8 cellular contexts compared by ENCODE assay signal in genomic region chr3:39383190-39383912, GRCh38. TPM values are rescaled to one million over a fixed set of nuclear protein-coding genes. Genes with fewer than 3 reads are reported as not detected.
DNase-seq lines count a peak whose midpoint lies in the region; ATAC-seq and TF ChIP-seq lines count a peak whose summit lies in the region.

A gene with protein sequence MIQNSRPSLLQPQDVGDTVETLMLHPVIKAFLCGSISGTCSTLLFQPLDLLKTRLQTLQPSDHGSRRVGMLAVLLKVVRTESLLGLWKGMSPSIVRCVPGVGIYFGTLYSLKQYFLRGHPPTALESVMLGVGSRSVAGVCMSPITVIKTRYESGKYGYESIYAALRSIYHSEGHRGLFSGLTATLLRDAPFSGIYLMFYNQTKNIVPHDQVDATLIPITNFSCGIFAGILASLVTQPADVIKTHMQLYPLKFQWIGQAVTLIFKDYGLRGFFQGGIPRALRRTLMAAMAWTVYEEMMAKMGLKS (plus strand): TSS chr3:39383370. CDS start chr3:39383725, 355 bp downstream.

- H3K79me1 ChIP-seq in neuronal stem cell (ENCODE audit: low read depth, low read length): peaks cover 14% of the 10 kb centered on the region

- H2BK15ac ChIP-seq in neuronal stem cell (ENCODE audit: low read length): no peak within 1 kb of the TSS

- H3K18ac ChIP-seq in neuronal stem cell (ENCODE audit: low read length): peak within 1 kb of the TSS; percentile 96

- H3K27ac ChIP-seq in DND-41 (ENCODE audit: low read length) (peak within 1 kb of the TSS; percentile 89), Karpas-422 (ENCODE audit: low read length) (peak within 1 kb of the TSS; percentile 77), neuronal stem cell (replicated peaks; ENCODE audit: low read length) (peak within 1 kb of the TSS; percentile 75), temporal lobe (ENCODE audit: low read depth, low read length) (peak within 1 kb of the TSS; percentile 75)

- H3K27me3 Mint-ChIP-seq in activated T-cell treated with anti-CD3 and anti-CD28 coated beads, Interleukin-2, amount 50 U/mL, for 24 hours: no peaks in the 10 kb centered on the region

- H2AFZ ChIP-seq in DND-41 (ENCODE audit: low read depth, low read length): peak within 1 kb of the TSS; percentile 75
- peak within 1 kb of the TSS; percentile 91; the same call in 1 of the 2 replicates for H2AFZ ChIP-seq in Karpas-422 (ENCODE audit: low read length)
- H2AFZ ChIP-seq in neuronal stem cell (ENCODE audit: low read length): peak within 1 kb of the TSS; percentile 94

- peak within 1 kb of the TSS; percentile 100 for H3K27ac Mint-ChIP-seq in activated T-cell treated with anti-CD3 and anti-CD28 coated beads, Interleukin-2, amount 50 U/mL, for 24 hours

- peaks cover 35% of the 10 kb centered on the region for H3K36me3 Mint-ChIP-seq in activated T-cell treated with anti-CD3 and anti-CD28 coated beads, Interleukin-2, amount 50 U/mL, for 24 hours (ENCODE audit: low read depth)

- H2BK5ac ChIP-seq in neuronal stem cell (ENCODE audit: low read length): peak within 1 kb of the TSS; percentile 78

- peak within 1 kb of the TSS; percentile 81 for H3K23ac ChIP-seq in neuronal stem cell (ENCODE audit: low read depth, low read length, poor library complexity)

- peak; percentile 80 for ATAC-seq in DND-41 (ENCODE audit: insufficient read depth, low read depth)
- peak; percentile 75 for ATAC-seq in GM21723 (IDR thresholded peaks at IDR 0.05; ENCODE audit: unreplicated experiment)

- H3K36me3 ChIP-seq in DND-41 (ENCODE audit: insufficient read depth, low read length) (peaks cover 26% of the 10 kb centered on the region), Karpas-422 (ENCODE audit: insufficient read depth, low read length) (peaks cover 5% of the 10 kb centered on the region; the same call in 1 of the 2 replicates), neuronal stem cell (replicated peaks in 1 of 2; ENCODE audit: control insufficient read depth in 2 of 2, insufficient read depth in 2 of 2, low read length in 2 of 2) (peaks cover 0 to 7% of the 10 kb centered on the region in 2 donors)

- no peaks in the 10 kb centered on the region for H3K9me3 ChIP-seq in DND-41 (ENCODE audit: insufficient read depth, low read length, severe bottlenecking)
- no peaks in the 10 kb centered on the region for H3K9me3 ChIP-seq in Karpas-422 (ENCODE audit: low read length)
- no peaks in the 10 kb centered on the region for H3K9me3 ChIP-seq in neuronal stem cell (replicated peaks in 1 of 2; ENCODE audit: control insufficient read depth in 2 of 2, insufficient read depth in 1 of 2, low read depth in 1 of 2, low read length in 2 of 2)

- no peak within 1 kb of the TSS for H4K8ac ChIP-seq in neuronal stem cell (ENCODE audit: low read depth, low read length)

- peak within 1 kb of the TSS; percentile 81 to 94 for H3K4me3 ChIP-seq in DND-41 (ENCODE audit: low read depth in 1 of 2, low read length in 2 of 2)
- peak within 1 kb of the TSS; percentile 85 for H3K4me3 ChIP-seq in Karpas-422 (ENCODE audit: low read length)
- H3K4me3 ChIP-seq in neuronal stem cell (ENCODE audit: low read length in 2 of 2): peak within 1 kb of the TSS; percentile 77 to 92

- peak within 1 kb of the TSS; percentile 98 for H3K14ac ChIP-seq in neuronal stem cell (ENCODE audit: low read length)

- H3K4me2 ChIP-seq in DND-41 (ENCODE audit: insufficient read depth, low read length) (peak within 1 kb of the TSS; percentile 91), Karpas-422 (ENCODE audit: low read depth, low read length, poor library complexity, severe bottlenecking) (peak within 1 kb of the TSS; percentile 91), neuronal stem cell (ENCODE audit: insufficient read depth, low read length, poor library complexity, severe bottlenecking) (peak within 1 kb of the TSS; percentile 86)

- H2AK5ac ChIP-seq in neuronal stem cell (ENCODE audit: low read depth, low read length): peak within 1 kb of the TSS; percentile 15

- H3K4me1 ChIP-seq in DND-41 (ENCODE audit: insufficient read depth, low read length): peaks cover 68% of the 10 kb centered on the region
- peaks cover 48% of the 10 kb centered on the region for H3K4me1 ChIP-seq in Karpas-422 (ENCODE audit: low read length)
- peaks cover 0 to 3% of the 10 kb centered on the region in 2 donors for H3K4me1 ChIP-seq in neuronal stem cell (ENCODE audit: control insufficient read depth in 2 of 2, insufficient read depth in 1 of 2, low read depth in 1 of 2, low read length in 2 of 2)

- no peaks in the 10 kb centered on the region for H3K27me3 ChIP-seq in DND-41 (ENCODE audit: insufficient read depth, low read length, poor library complexity)
- H3K27me3 ChIP-seq in Karpas-422 (ENCODE audit: low read length): no peaks in the 10 kb centered on the region
- H3K27me3 ChIP-seq in neuronal stem cell (ENCODE audit: control insufficient read depth in 3 of 3, insufficient read depth in 3 of 3, low read depth in 1 of 3, low read length in 3 of 3): no peaks in the 10 kb centered on the region

- peak within 1 kb of the TSS; percentile 88 for H3K9ac ChIP-seq in DND-41 (ENCODE audit: low read depth, low read length)
- peak within 1 kb of the TSS; percentile 95 for H3K9ac ChIP-seq in Karpas-422 (ENCODE audit: low read length)
- H3K9ac ChIP-seq in neuronal stem cell (ENCODE audit: low read depth, low read length, poor library complexity): peak within 1 kb of the TSS; percentile 96

- no peaks in the 10 kb centered on the region for H3K9me2 ChIP-seq in Karpas-422 (replicated peaks; ENCODE audit: insufficient read depth, low read length)

- no peak within 1 kb of the TSS for H4K91ac ChIP-seq in neuronal stem cell (ENCODE audit: low read depth, low read length, poor library complexity)

- H3K79me2 ChIP-seq in DND-41 (ENCODE audit: insufficient read depth, low read length) (peaks cover 62% of the 10 kb centered on the region), Karpas-422 (ENCODE audit: low read length) (peaks cover 46% of the 10 kb centered on the region)

- DNase-seq in DND-41: peak; percentile 88
- DNase-seq in Karpas-422: peak; percentile 96
- DNase-seq in activated T-cell treated with anti-CD3 and anti-CD28 coated beads, Interleukin-2, amount 50 U/mL, for 24 hours: peak; percentile 88
- DNase-seq in fibroblast of the conjunctiva (ENCODE audit: low read depth): peak; percentile 72
- peak; percentile 77 for DNase-seq in neuronal stem cell (ENCODE audit: low spot score)
- no peak for DNase-seq in anterior cingulate cortex (lab: John Stamatoyannopoulos, UW)

- H3K4me3 Mint-ChIP-seq in activated T-cell treated with anti-CD3 and anti-CD28 coated beads, Interleukin-2, amount 50 U/mL, for 24 hours: peak within 1 kb of the TSS; percentile 99

- peaks cover 45% of the 10 kb centered on the region for H3K4me1 Mint-ChIP-seq in activated T-cell treated with anti-CD3 and anti-CD28 coated beads, Interleukin-2, amount 50 U/mL, for 24 hours (ENCODE audit: low read depth)

- peak; percentile 61 for TF ChIP-seq CTCF in DND-41 (IDR thresholded peaks at IDR 0.05; ENCODE audit: borderline replicate concordance, extremely low read depth, low read length, poor library complexity, severe bottlenecking)

- no peak within 1 kb of the TSS for H2BK12ac ChIP-seq in neuronal stem cell (ENCODE audit: low read length)

- H4K20me1 ChIP-seq in DND-41 (ENCODE audit: insufficient read depth, low read length) (peaks cover 45% of the 10 kb centered on the region), Karpas-422 (ENCODE audit: insufficient read depth, low read depth, low read length) (peaks cover 38% of the 10 kb centered on the region)

- peak within 1 kb of the TSS; percentile 24 for H2BK120ac ChIP-seq in neuronal stem cell (ENCODE audit: low read depth, low read length)

- H3K9me3 Mint-ChIP-seq in activated T-cell treated with anti-CD3 and anti-CD28 coated beads, Interleukin-2, amount 50 U/mL, for 24 hours: no peaks in the 10 kb centered on the region

- no CpG with 5 or more reads among the region's 63 CpGs for WGBS in neuronal stem cell (ENCODE audit: extremely low coverage in 2 of 2, insufficient read length in 2 of 2, insufficient replicate concordance in 1 of 2), 2 donors

- H3K4ac ChIP-seq in neuronal stem cell (ENCODE audit: low read length): no peak within 1 kb of the TSS

RNA-seq across cellular contexts. Expression of the gene that starts here (rescaled TPM):
- 38.5 and 54.6 TPM in 2 replicates for total RNA-seq in Karpas-422 (2014; rRNA removed; shearing (Covaris generic); ENCODE audit: low replicate concordance)
- polyA plus RNA-seq in neuronal stem cell (2013, experiment 1 of 2): 22.9 TPM
- polyA plus RNA-seq in neuronal stem cell (2013, experiment 2 of 2): 24.1 TPM
- 9.8 TPM for total RNA-seq in temporal lobe

Comparison
In these comparisons a context has a peak if more than half of its experiments do, and no peak if none do; other contexts are left out.
1. DNase-seq: peak in DND-41 (single experiment), Karpas-422 (single experiment), activated T-cell treated with anti-CD3 and anti-CD28 coated beads, Interleukin-2, amount 50 U/mL, for 24 hours (single experiment), fibroblast of the conjunctiva (single experiment) and neuronal stem cell (single experiment); none in anterior cingulate cortex (0 of 58).
2. Peak in every context shown above with its lines, with median percentiles within 50 percentile points of each other: H2AFZ ChIP-seq, H3K27ac ChIP-seq, H3K4me2 ChIP-seq, H3K4me3 ChIP-seq and H3K9ac ChIP-seq.